ENCODE assay signal across 10 cellular contexts in genomic region chr2:233120459-233120858, GRCh38.
"Had no signal": no experiment of that assay in that cellular context is flagged by ENCODE, and none has a peak within 500 bp of the region (broad histone marks: within the 10 kb centered on the region; RNA-seq: fewer than 3 reads in every experiment).

No MANE protein-coding gene starts in this region.

- H3K27ac ChIP-seq: esophagus squamous epithelium, right lobe of liver had no signal

- H3K27me3 ChIP-seq: esophagus squamous epithelium, right lobe of liver had no signal

- ATAC-seq: right lobe of liver had no signal

- H3K9me3 ChIP-seq: esophagus squamous epithelium, right lobe of liver had no signal

- DNase-seq: activated CD4-positive, CD25-positive, alpha-beta regulatory T cell; activated naive CD4-positive, alpha-beta T cell treated with anti-CD3 and anti-CD28 coated beads, Interleukin-2, amount 50 U/mL, for 16 hours; activated T-cell treated with anti-CD3 and anti-CD28 coated beads for 4 hours; amygdala; cortex of kidney; effector CD4-positive, alpha-beta T cell; esophagus squamous epithelium; hippocampal formation; mesendoderm had no signal

- H3K4me1 ChIP-seq: right lobe of liver had no signal

- H3K4me3 ChIP-seq: esophagus squamous epithelium, right lobe of liver had no signal

- H3K36me3 ChIP-seq: right lobe of liver had no signal
